ENCODE assay signal across 1 cellular context in the genomic region with DNA sequence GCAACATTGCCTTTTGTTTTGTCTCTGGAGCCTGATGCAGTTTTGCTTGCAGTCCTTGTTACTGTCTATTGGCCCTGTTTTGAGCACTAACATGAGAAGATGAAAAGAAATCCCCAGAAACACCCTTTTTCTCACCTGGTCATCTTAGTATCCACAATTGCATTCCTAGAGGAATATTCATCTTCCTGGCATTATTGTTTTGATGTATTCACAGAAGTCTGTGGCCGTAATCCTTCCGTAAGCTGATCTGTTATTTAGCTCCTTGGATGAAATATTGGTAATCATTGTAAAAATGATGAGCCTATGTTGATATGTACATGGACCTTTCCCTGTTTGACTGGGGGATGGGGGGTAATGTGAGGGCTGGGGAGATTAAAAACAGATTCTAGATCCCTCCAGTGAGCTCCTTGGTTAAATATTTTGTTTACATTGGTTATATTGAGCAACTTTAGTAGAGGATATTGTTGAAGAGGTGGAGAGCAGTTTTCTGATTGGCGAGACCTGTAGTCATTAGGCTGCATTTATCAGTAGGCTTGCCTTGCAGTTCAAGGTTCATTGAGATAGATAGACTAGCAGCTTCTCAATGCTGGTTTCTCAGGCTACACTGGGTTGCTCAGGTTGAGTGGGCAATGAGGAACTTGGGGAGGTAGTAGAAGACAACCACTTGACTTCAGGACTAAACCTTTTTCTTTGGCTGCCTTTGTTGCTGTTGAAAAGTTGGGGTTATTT.
TF ChIP-seq lines count a peak whose summit lies in the region.

No MANE protein-coding gene starts in this region.

TF ChIP-seq in IMR-90, 13 proteins besides CTCF, POLR2A, EP300 and RAD21:
- TF ChIP-seq MAZ (IDR thresholded peaks at IDR 0.05; ENCODE audit: borderline replicate concordance, low read depth, low read length) = no peak
- no peak for TF ChIP-seq RFX5 (IDR thresholded peaks at IDR 0.05; ENCODE audit: low read depth, low read length)
- TF ChIP-seq FOS (IDR thresholded peaks at IDR 0.05; ENCODE audit: low read depth, low read length) = no peak
- TF ChIP-seq BHLHE40 (IDR thresholded peaks at IDR 0.05; ENCODE audit: low read depth, low read length) = no peak
- 0 out of 2 replicates have a peak, but pooled peaks have one; percentile 19 for TF ChIP-seq CEBPB (IDR thresholded peaks at IDR 0.05; ENCODE audit: low read depth, low read length)
